ENCODE assay signal across 11 cellular contexts in genomic region chr6:1665214-1665613, GRCh38. TPM values are rescaled to one million over a fixed set of nuclear protein-coding genes. Genes with fewer than 3 reads are reported as not detected.
DNase-seq lines count a peak whose midpoint lies in the region; ATAC-seq lines count a peak whose summit lies in the region.
"Had no signal": no experiment of that assay in that cellular context is flagged by ENCODE, and none has a peak within 500 bp of the region (broad histone marks: within the 10 kb centered on the region; RNA-seq: fewer than 3 reads in every experiment).

No MANE protein-coding gene starts in this region.

- no peak overlapping the region for H3K27ac ChIP-seq in aorta (ENCODE audit: low read depth in 1 of 2, low read length in 2 of 2)
- H3K27ac ChIP-seq: neural progenitor cell had no signal

- H3K4me3 ChIP-seq in aorta (ENCODE audit: low read length in 2 of 2), result no peak overlapping the region
- no peak overlapping the region for H3K4me3 ChIP-seq in H7 (ENCODE audit: insufficient read depth, low read depth, low read length)
- H3K4me3 ChIP-seq: neural progenitor cell had no signal

- no peaks in the 10 kb centered on the region for H3K27me3 Mint-ChIP-seq in memory B cell

- intact Hi-C loops in aorta (cut with DNase I), result no loop called here

- DNase-seq in memory B cell (ENCODE audit: low spot score in 2 of 2) (peak in 1 of 2 donors; percentile 49), COLO668 (lab: John Stamatoyannopoulos, UW; ENCODE audit: unreplicated experiment) (no peak), aorta (no peak), hepatic stellate cell (ENCODE audit: low spot score) (no peak), H7 (no peak)
- DNase-seq: hypothalamus had no signal

- H3K4me1 ChIP-seq in aorta (ENCODE audit: control insufficient read depth in 1 of 2, insufficient read depth in 2 of 2, low read length in 2 of 2), result no peaks in the 10 kb centered on the region
- H3K4me1 ChIP-seq: neural progenitor cell had no signal

- H3K36me3 ChIP-seq in aorta (ENCODE audit: control insufficient read depth in 1 of 2, insufficient read depth in 2 of 2, low read length in 1 of 2) (no peaks in the 10 kb centered on the region), H7 (replicated peaks; ENCODE audit: control insufficient read depth, insufficient read depth, low read length) (no peaks in the 10 kb centered on the region)
- H3K36me3 ChIP-seq: neural progenitor cell had no signal

- H3K4me3 Mint-ChIP-seq in memory B cell, result no peak overlapping the region
- H3K4me3 Mint-ChIP-seq: neural progenitor cell; T-helper 1 cell treated with Interleukin-12 subunit alpha and Interleukin-12 subunit beta and Interleukin-4 antibody, amounts not matched to agents 30 μg/mL and 1 μg/mL, for 36 hours had no signal

- peak overlapping the region; percentile 42 for H3K27ac Mint-ChIP-seq in memory B cell
- H3K27ac Mint-ChIP-seq: T-helper 1 cell treated with Interleukin-12 subunit alpha and Interleukin-12 subunit beta and Interleukin-4 antibody, amounts not matched to agents 30 μg/mL and 1 μg/mL, for 36 hours had no signal

- 92 to 93% methylated on average over 2 of the region's 2 CpGs for WGBS in aorta, 2 donors

- H3K36me3 Mint-ChIP-seq in memory B cell, result peaks cover 2% of the 10 kb centered on the region
- H3K36me3 Mint-ChIP-seq: neural progenitor cell had no signal

- H3K9me3 Mint-ChIP-seq in memory B cell, result no peaks in the 10 kb centered on the region
- H3K9me3 Mint-ChIP-seq: neural progenitor cell; T-helper 1 cell treated with Interleukin-12 subunit alpha and Interleukin-12 subunit beta and Interleukin-4 antibody, amounts not matched to agents 30 μg/mL and 1 μg/mL, for 36 hours had no signal

- no peaks in the 10 kb centered on the region for H3K27me3 ChIP-seq in aorta (ENCODE audit: control insufficient read depth in 1 of 2, insufficient read depth in 2 of 2, low read length in 1 of 2)
- H3K27me3 ChIP-seq in H7 (ENCODE audit: control insufficient read depth, insufficient read depth, low read length), result no peaks in the 10 kb centered on the region
- H3K27me3 ChIP-seq: neural progenitor cell had no signal

- no peaks in the 10 kb centered on the region for H3K9me3 ChIP-seq in aorta (ENCODE audit: control insufficient read depth, low read length)

- H3K4me1 Mint-ChIP-seq in memory B cell, result peaks cover 12% of the 10 kb centered on the region

- ATAC-seq in GM18873 (IDR thresholded peaks at IDR 0.05; ENCODE audit: low FRiP score, unreplicated experiment) (peak; percentile 88), GM21825 (IDR thresholded peaks at IDR 0.05; ENCODE audit: unreplicated experiment) (peak; percentile 90), HG03442 (IDR thresholded peaks at IDR 0.05; ENCODE audit: unreplicated experiment) (peak; percentile 81), memory B cell (ENCODE audit: low read depth) (peak; percentile 97), aorta (ENCODE audit: low FRiP score) (no peak)

RNA-seq across cellular contexts. Expression of gene FOXC1, which starts 55.5 kb away (rescaled TPM):
- 100 to 1,000 TPM in 1 of 2 donors, 10 to 100 TPM in 1; 88.8 to 134 TPM for total RNA-seq in aorta
- 10 to 100 TPM; 18.5 to 52.5 TPM for polyA plus RNA-seq in aorta
- 3.7 and 6.8 TPM in 2 replicates for total RNA-seq in H7 (2014; rRNA removed; shearing (Covaris generic))

Comparison
In these comparisons a context has a peak if more than half of its experiments do, and no peak if none do; other contexts are left out.
1. RNA of gene FOXC1, which starts 55.5 kb away (total RNA-seq): 88.8 to 134 TPM in aorta; 3.7 to 6.8 TPM in H7; every median in the first group is over 10 times any median in the second.